ENCODE assay signal across 11 cellular contexts in genomic region chr9:14027114-14027812, GRCh38.
A peak's percentile ranks its signal among the peaks of the same experiment; 100 is the strongest.
DNase-seq lines count a peak whose midpoint lies in the region; ATAC-seq and TF ChIP-seq lines count a peak whose summit lies in the region.
"Had no signal": no experiment of that assay in that cellular context is flagged by ENCODE, and none has a peak within 500 bp of the region (broad histone marks: within the 10 kb centered on the region; RNA-seq: fewer than 3 reads in every experiment).

No MANE protein-coding gene starts in this region.

- H3K27ac ChIP-seq in subcutaneous abdominal adipose tissue (ENCODE audit: low read depth, low read length), result peak overlapping the region; percentile 2
- H3K27ac ChIP-seq in foreskin keratinocyte, result no peak overlapping the region

- H3K27ac Mint-ChIP-seq in chondrocyte (ENCODE audit: unreplicated experiment), result peak overlapping the region; percentile 45

- H3K4me3 Mint-ChIP-seq in chondrocyte (ENCODE audit: unreplicated experiment), result no peak overlapping the region
- H3K4me3 Mint-ChIP-seq: central memory CD8-positive, alpha-beta T cell had no signal

- no peaks in the 10 kb centered on the region for H3K27me3 Mint-ChIP-seq in chondrocyte (ENCODE audit: low read depth)
- H3K27me3 Mint-ChIP-seq: central memory CD8-positive, alpha-beta T cell had no signal

- H3K4me3 ChIP-seq in MG63, result no peak overlapping the region
- no peak overlapping the region for H3K4me3 ChIP-seq in subcutaneous abdominal adipose tissue (ENCODE audit: low read depth in 1 of 5, low read length in 5 of 5)

- H3K36me3 ChIP-seq in MG63 (no peaks in the 10 kb centered on the region), subcutaneous abdominal adipose tissue (ENCODE audit: control insufficient read depth in 5 of 5, insufficient read depth in 5 of 5, low read length in 5 of 5) (no peaks in the 10 kb centered on the region)

- no peak for ATAC-seq in HG02571 (IDR thresholded peaks at IDR 0.05; ENCODE audit: unreplicated experiment)
- ATAC-seq in foreskin keratinocyte, result no peak
- ATAC-seq in GM19455 (IDR thresholded peaks at IDR 0.05; ENCODE audit: unreplicated experiment), result no peak

- TF ChIP-seq CTCF in chondrocyte (IDR thresholded peaks at IDR 0.05) (no peak), foreskin keratinocyte (conservative IDR thresholded peaks at IDR 0.05) (no peak)

- H3K36me3 Mint-ChIP-seq in chondrocyte (ENCODE audit: low read depth), result peaks cover under 1% of the 10 kb centered on the region

- no peaks in the 10 kb centered on the region for H3K9me3 Mint-ChIP-seq in chondrocyte (ENCODE audit: low read depth)

- peak; percentile 58 for DNase-seq in MG63
- DNase-seq in chondrocyte (ENCODE audit: low spot score), result no peak
- peak; percentile 74 for DNase-seq in left kidney (ENCODE audit: low read depth, low spot score)
- no peak for DNase-seq in HUDEP-2 (lab: John Stamatoyannopoulos, UW; ENCODE audit: unreplicated experiment in 76 of 76)
- DNase-seq in foreskin keratinocyte, result no peak
- DNase-seq: activated T-cell treated with anti-CD3 and anti-CD28 coated beads, Interleukin-2, amount 50 U/mL, for 48 hours; KBM-7 had no signal

- peaks cover 4% of the 10 kb centered on the region; the same call in 1 of the 2 replicates for H3K27me3 ChIP-seq in MG63
- H3K27me3 ChIP-seq in subcutaneous abdominal adipose tissue (ENCODE audit: control insufficient read depth in 5 of 5, insufficient read depth in 4 of 5, low read length in 5 of 5), result no peaks in the 10 kb centered on the region
- H3K27me3 ChIP-seq in foreskin keratinocyte, result no peaks in the 10 kb centered on the region

- peaks cover 49% of the 10 kb centered on the region for H3K4me1 Mint-ChIP-seq in chondrocyte (ENCODE audit: low read depth)
- H3K4me1 Mint-ChIP-seq: central memory CD8-positive, alpha-beta T cell had no signal

- H3K9ac ChIP-seq in subcutaneous abdominal adipose tissue (ENCODE audit: low read length in 5 of 5), result no peak overlapping the region

- H3K9me3 ChIP-seq in MG63, result no peaks in the 10 kb centered on the region
- H3K9me3 ChIP-seq in subcutaneous abdominal adipose tissue (ENCODE audit: control insufficient read depth in 5 of 5, low read length in 5 of 5), result no peaks in the 10 kb centered on the region

- peaks cover 0 to 35% (median 18%) of the 10 kb centered on the region in 5 donors for H3K4me1 ChIP-seq in subcutaneous abdominal adipose tissue (ENCODE audit: control insufficient read depth in 5 of 5, insufficient read depth in 5 of 5, low read length in 5 of 5)
- H3K4me1 ChIP-seq in foreskin keratinocyte, result peaks cover 14% of the 10 kb centered on the region

Comparison
In these comparisons a context has a peak if more than half of its experiments do, and no peak if none do; other contexts are left out.
1. DNase-seq: peak in MG63 (single experiment) and left kidney (single experiment); none in chondrocyte (single experiment), HUDEP-2 (0 of 76) and foreskin keratinocyte (0 of 2).